22 cellular contexts compared by ENCODE assay signal in the genomic region with DNA sequence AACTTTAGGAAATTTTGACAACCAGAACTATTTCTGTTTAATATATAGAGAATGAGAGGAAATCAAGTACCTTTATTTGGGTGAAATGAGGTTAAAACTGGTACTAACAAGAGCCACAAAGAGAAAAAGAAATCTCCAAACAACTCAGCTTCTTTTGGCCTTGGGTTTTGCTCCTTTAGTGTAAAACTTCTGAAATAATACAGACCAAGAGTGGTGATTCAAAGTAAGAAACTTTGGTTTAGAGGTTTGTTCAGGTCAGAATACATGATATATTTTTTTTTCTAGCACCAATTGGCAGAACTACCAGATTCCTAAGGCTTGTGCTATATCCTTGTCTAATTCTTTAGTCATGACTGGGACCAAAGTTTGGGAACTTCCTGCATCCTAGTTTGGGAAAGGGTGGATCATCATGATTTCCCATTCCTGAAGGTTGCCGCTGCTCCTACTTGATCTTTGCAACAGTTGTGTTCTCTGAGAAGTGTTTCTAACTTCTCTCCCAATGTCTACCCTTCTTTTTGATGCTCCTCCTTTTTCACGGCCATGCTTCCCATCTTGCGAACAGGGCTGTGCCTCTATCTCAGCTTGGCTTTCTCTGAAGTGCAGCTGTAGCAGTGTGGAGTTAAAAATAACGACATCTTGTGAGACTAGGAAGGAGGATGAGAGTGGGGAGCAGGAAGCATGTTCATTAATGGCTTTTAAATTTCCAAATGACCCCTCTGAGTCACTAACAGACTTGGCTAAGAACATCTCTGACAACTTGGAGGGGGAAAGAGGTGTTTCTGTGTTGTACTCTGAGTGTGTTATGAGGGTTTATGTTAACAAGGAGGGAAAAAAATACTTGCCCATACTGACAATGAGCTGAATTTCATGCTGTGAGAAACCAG.
A peak's percentile ranks its signal among the peaks of the same experiment; 100 is the strongest.
DNase-seq lines count a peak whose midpoint lies in the region; FAIRE-seq and TF ChIP-seq lines count a peak whose summit lies in the region.
"Had no signal": no experiment of that assay in that cellular context is flagged by ENCODE, and none has a peak within 500 bp of the region (broad histone marks: within the 10 kb centered on the region; RNA-seq: fewer than 3 reads in every experiment).

No MANE protein-coding gene starts in this region.

- H3K27ac ChIP-seq in brain microvascular endothelial cell (peak overlapping the region; percentile 44), small intestine (ENCODE audit: low read depth in 1 of 2, low read length in 1 of 2) (no peak overlapping the region)

- intact Hi-C loops in lower leg skin (cut with DNase I; ENCODE audit: low total_unique reads), result no loop called here

- 69 to 78% (median 76%) methylated on average over 4 of the region's 4 CpGs for WGBS in small intestine, 3 donors
- WGBS in lower leg skin, 2 donors, result 64 to 68% methylated on average over 4 of the region's 4 CpGs

- POLR2A ChIA-PET in AG04449 (lab: Yijun Ruan, JAX), result interaction anchor here (0.6 to 1.2 kb wide), 5 partner anchors 10 to 275 kb away, joined by 3 read pairs; no protein-coding TSS in a partner anchor

- H3K4me3 ChIP-seq in AG04449 (ENCODE audit: low read depth, low read length), result 0 out of 2 replicates have a peak overlapping the region, but pooled peaks have one; percentile 1
- H3K4me3 ChIP-seq in brain microvascular endothelial cell (ENCODE audit: low read depth, low read length), result no peak overlapping the region
- H3K4me3 ChIP-seq in small intestine (ENCODE audit: low read depth in 1 of 2, low read length in 2 of 2), result no peak overlapping the region
- H3K4me3 ChIP-seq in lower leg skin (ENCODE audit: low read depth, poor library complexity, severe bottlenecking), result no peak overlapping the region

- TF ChIP-seq CTCF in AG04449 (IDR thresholded peaks at IDR 0.05; ENCODE audit: insufficient read depth, low read length, missing control alignments), result no peak
- no peak for TF ChIP-seq CTCF in brain microvascular endothelial cell (IDR thresholded peaks at IDR 0.05; ENCODE audit: low read depth, low read length, missing control alignments)
- no peak for TF ChIP-seq CTCF in lower leg skin (IDR thresholded peaks at IDR 0.05)

- no peaks in the 10 kb centered on the region for H3K27me3 ChIP-seq in brain microvascular endothelial cell (replicated peaks)
- H3K27me3 ChIP-seq in small intestine (ENCODE audit: control insufficient read depth in 2 of 2, insufficient read depth in 2 of 2, low read length in 2 of 2), result no peaks in the 10 kb centered on the region

- no peak for FAIRE-seq in small intestine (lab: Jason Lieb, UNC)
- FAIRE-seq: kidney had no signal

- no peaks in the 10 kb centered on the region for H3K9me3 ChIP-seq in small intestine (ENCODE audit: control insufficient read depth, low read depth)

- in situ Hi-C loops in brain microvascular endothelial cell (cut with HindIII; ENCODE audit: low pct_ligation_motif_present, low sequenced_read_pairs), result no loop called here

- no peaks in the 10 kb centered on the region for H3K4me1 ChIP-seq in small intestine (ENCODE audit: control insufficient read depth in 2 of 2, insufficient read depth in 1 of 2, low read depth in 1 of 2, low read length in 1 of 2)

- DNase-seq in AG04449 (ENCODE audit: low read depth, low spot score), result peak; percentile 73
- peak; percentile 64 for DNase-seq in HS-27A (ENCODE audit: low read depth)
- DNase-seq in brain microvascular endothelial cell, result no peak
- peak; percentile 17 for DNase-seq in myocyte (ENCODE audit: low read depth)
- DNase-seq in small intestine, result no peak
- no peak for DNase-seq in NCI-H1417 treated with DMSO at 0.1 percent for 48 hours (lab: John Stamatoyannopoulos, UW)
- DNase-seq in lower leg skin (ENCODE audit: low spot score in 2 of 2), result no peak
- DNase-seq in cerebellum (ENCODE audit: low spot score), result no peak
- DNase-seq: activated B cell treated with CpG ODN at 0.5 μM for 24 hours; activated CD8-positive, alpha-beta T cell treated with anti-CD3 and anti-CD28 coated beads, Interleukin-2, amount 10 ng/mL, durations not matched to agents 7 days and 5 days; activated naive CD8-positive, alpha-beta T cell treated with anti-CD3 and anti-CD28 coated beads for 36 hours; activated T-cell treated with anti-CD3 and anti-CD28 coated beads, Interleukin-2, amount 50 U/mL, for 72 hours; CD8-positive, alpha-beta memory T cell; HCEC 1CT; KG1; kidney; NCI-H1092; NCI-H2107; NCI-H526; nephron progenitor cell; SIG-M5; stimulated activated naive CD4-positive, alpha-beta T cell treated with Interleukin-2 at 50 U/mL for 16 hours had no signal

- H3K36me3 ChIP-seq in brain microvascular endothelial cell (replicated peaks) (no peaks in the 10 kb centered on the region), small intestine (ENCODE audit: control insufficient read depth in 2 of 2, insufficient read depth in 2 of 2, low read length in 2 of 2) (no peaks in the 10 kb centered on the region)

- CTCF ChIA-PET in AG04449 (lab: Yijun Ruan, JAX), result no interaction called here

- no peak for TF ChIP-seq POLR2A in lower leg skin (IDR thresholded peaks at IDR 0.05)

Comparison
In these comparisons a context has a peak if more than half of its experiments do, and no peak if none do; other contexts are left out.
1. DNase-seq: peak in AG04449 (single experiment), HS-27A (single experiment) and myocyte (single experiment); none in brain microvascular endothelial cell (single experiment), small intestine (single experiment), NCI-H1417 treated with DMSO at 0.1 percent for 48 hours (single experiment), lower leg skin (0 of 2) and cerebellum (single experiment).